In genomic region chr5:2800035-2800434, GRCh38 we compare ENCODE assay signal across 34 cellular contexts. TPM values are rescaled to one million over a fixed set of nuclear protein-coding genes. Genes with fewer than 3 reads are reported as not detected.
"Had no signal": no experiment of that assay in that cellular context is flagged by ENCODE, and none has a peak within 500 bp of the region (broad histone marks: within the 10 kb centered on the region; RNA-seq: fewer than 3 reads in every experiment).

No MANE protein-coding gene starts in this region.

- H3K27ac Mint-ChIP-seq: activated B cell treated with CpG ODN at 0.5 μM for 24 hours; activated CD4-positive, alpha-beta memory T cell treated with anti-CD3 and anti-CD28 coated beads for 36 hours; activated CD4-positive, alpha-beta T cell treated with anti-CD3 and anti-CD28 coated beads, Interleukin-2, amount 10 ng/mL, durations not matched to agents 24 days and 14 days; activated CD8-positive, alpha-beta T cell treated with anti-CD3 and anti-CD28 coated beads for 36 hours; activated naive CD4-positive, alpha-beta T cell treated with anti-CD3 and anti-CD28 coated beads for 36 hours; activated naive CD4-positive, alpha-beta T cell treated with anti-CD3 and anti-CD28 coated beads, Interleukin-2, amount 50 U/mL, for 72 hours; activated naive CD8-positive, alpha-beta T cell treated with anti-CD3 and anti-CD28 coated beads for 36 hours; activated T-cell treated with anti-CD3 and anti-CD28 coated beads, Interleukin-2, amount 50 U/mL, for 72 hours; activated T-helper 1 cell treated with anti-CD3 and anti-CD28 coated beads, Interleukin-12 subunit alpha, Interleukin-12 subunit beta, Interleukin-2, Interleukin-4 antibody, amounts not matched to agents 30 ng/mL and 10 ng/mL and 1 ng/mL, durations not matched to agents 14 hours and 24 hours and 36 hours; activated T-helper 17 cell treated with anti-CD3 and anti-CD28 coated beads, Interleukin-2, amount 50 U/mL, for 72 hours; T-helper 1 cell treated with Interleukin-12 subunit alpha and Interleukin-12 subunit beta and Interleukin-4 antibody, amounts not matched to agents 30 μg/mL and 1 μg/mL, for 36 hours; T-helper 2 cell treated with Interferon-gamma antibody and Interleukin-4, amounts not matched to agents 5 μg/mL and 100 μg/mL, for 36 hours had no signal

- H3K4me3 Mint-ChIP-seq: activated B cell treated with CpG ODN at 0.5 μM for 24 hours; activated CD4-positive, alpha-beta memory T cell treated with anti-CD3 and anti-CD28 coated beads for 36 hours; activated CD4-positive, alpha-beta T cell treated with anti-CD3 and anti-CD28 coated beads, Interleukin-2, amount 10 ng/mL, durations not matched to agents 24 days and 14 days; activated CD8-positive, alpha-beta T cell treated with anti-CD3 and anti-CD28 coated beads for 36 hours; activated naive CD4-positive, alpha-beta T cell treated with anti-CD3 and anti-CD28 coated beads for 36 hours; activated naive CD8-positive, alpha-beta T cell treated with anti-CD3 and anti-CD28 coated beads for 36 hours; activated T-cell treated with anti-CD3 and anti-CD28 coated beads, Interleukin-2, amount 50 U/mL, for 4 hours; activated T-cell treated with anti-CD3 and anti-CD28 coated beads, Interleukin-2, amount 50 U/mL, for 72 hours; activated T-helper 1 cell treated with anti-CD3 and anti-CD28 coated beads, Interleukin-12 subunit alpha, Interleukin-12 subunit beta, Interleukin-2, Interleukin-4 antibody, amounts not matched to agents 30 ng/mL and 10 ng/mL and 1 ng/mL, durations not matched to agents 14 hours and 24 hours and 36 hours; activated T-helper 17 cell treated with anti-CD3 and anti-CD28 coated beads, Interleukin-2, amount 50 U/mL, for 72 hours; T-helper 1 cell treated with Interleukin-12 subunit alpha and Interleukin-12 subunit beta and Interleukin-4 antibody, amounts not matched to agents 30 μg/mL and 1 μg/mL, for 36 hours; T-helper 2 cell treated with Interferon-gamma antibody and Interleukin-4, amounts not matched to agents 5 μg/mL and 100 μg/mL, for 36 hours had no signal

- H3K36me3 Mint-ChIP-seq: activated CD4-positive, alpha-beta memory T cell treated with anti-CD3 and anti-CD28 coated beads for 36 hours; activated naive CD4-positive, alpha-beta T cell treated with anti-CD3 and anti-CD28 coated beads, Interleukin-2, amount 50 U/mL, for 72 hours; activated naive CD8-positive, alpha-beta T cell treated with anti-CD3 and anti-CD28 coated beads for 36 hours had no signal

- DNase-seq: activated B cell treated with CpG ODN at 0.5 μM for 24 hours; activated CD4-positive, alpha-beta memory T cell treated with anti-CD3 and anti-CD28 coated beads for 36 hours; activated CD4-positive, alpha-beta T cell treated with anti-CD3 and anti-CD28 coated beads for 4 hours; activated CD4-positive, alpha-beta T cell treated with anti-CD3 and anti-CD28 coated beads, Interleukin-2, amount 10 ng/mL, durations not matched to agents 24 days and 14 days; activated CD4-positive, alpha-beta T cell treated with anti-CD3 and anti-CD28 coated beads, Interleukin-2, amount 50 U/mL, for 1 hour; activated CD4-positive, alpha-beta T cell treated with anti-CD3 and anti-CD28 coated beads, Interleukin-2, amount 50 U/mL, for 4 hours; activated CD4-positive, CD25-positive, alpha-beta regulatory T cell treated with anti-CD3 and anti-CD28 coated beads, Interleukin-2, amount 50 U/mL, for 72 hours; activated CD8-positive, alpha-beta memory T cell treated with anti-CD3 and anti-CD28 coated beads, Interleukin-2, amount 50 U/mL, for 4 hours; activated CD8-positive, alpha-beta T cell treated with anti-CD3 and anti-CD28 coated beads for 36 hours; activated effector memory CD4-positive, alpha-beta T cell treated with anti-CD3 and anti-CD28 coated beads, Interleukin-2, amount 50 U/mL, for 16 hours; activated gamma-delta T cell treated with Interleukin-2 at 50 U/mL for 16 hours; activated naive CD4-positive, alpha-beta T cell; activated naive CD4-positive, alpha-beta T cell treated with anti-CD3 and anti-CD28 coated beads for 36 hours; activated naive CD4-positive, alpha-beta T cell treated with anti-CD3 and anti-CD28 coated beads, Interleukin-2, amount 50 U/mL, for 16 hours; activated naive CD8-positive, alpha-beta T cell treated with anti-CD3 and anti-CD28 coated beads for 36 hours; activated T-cell treated with anti-CD3 and anti-CD28 coated beads for 4 hours; activated T-cell treated with anti-CD3 and anti-CD28 coated beads, Interleukin-2, amount 50 U/mL, for 1 hour; activated T-cell treated with anti-CD3 and anti-CD28 coated beads, Interleukin-2, amount 50 U/mL, for 4 hours; activated T-cell treated with anti-CD3 and anti-CD28 coated beads, Interleukin-2, amount 50 U/mL, for 72 hours; adrenal gland; amniotic stem cell; aorta; body of pancreas; brain microvascular endothelial cell; central memory CD4-positive, alpha-beta T cell; T-helper 1 cell; T-helper 2 cell; T-helper 9 cell had no signal

- H3K27me3 Mint-ChIP-seq: activated B cell treated with CpG ODN at 0.5 μM for 24 hours; activated CD4-positive, alpha-beta memory T cell treated with anti-CD3 and anti-CD28 coated beads for 36 hours; activated CD4-positive, alpha-beta T cell treated with anti-CD3 and anti-CD28 coated beads, Interleukin-2, amount 10 ng/mL, durations not matched to agents 24 days and 14 days; activated CD8-positive, alpha-beta T cell treated with anti-CD3 and anti-CD28 coated beads for 36 hours; activated naive CD8-positive, alpha-beta T cell treated with anti-CD3 and anti-CD28 coated beads for 36 hours; activated T-helper 17 cell treated with anti-CD3 and anti-CD28 coated beads, Interleukin-2, amount 50 U/mL, for 72 hours had no signal

- H3K4me1 Mint-ChIP-seq: activated B cell treated with CpG ODN at 0.5 μM for 24 hours; activated CD4-positive, alpha-beta T cell treated with anti-CD3 and anti-CD28 coated beads, Interleukin-2, amount 10 ng/mL, durations not matched to agents 24 days and 14 days; activated naive CD8-positive, alpha-beta T cell treated with anti-CD3 and anti-CD28 coated beads for 36 hours; activated T-helper 17 cell treated with anti-CD3 and anti-CD28 coated beads, Interleukin-2, amount 50 U/mL, for 72 hours had no signal

- H3K9me3 Mint-ChIP-seq: activated CD4-positive, alpha-beta T cell treated with anti-CD3 and anti-CD28 coated beads, Interleukin-2, amount 10 ng/mL, durations not matched to agents 24 days and 14 days; activated naive CD8-positive, alpha-beta T cell treated with anti-CD3 and anti-CD28 coated beads for 36 hours; activated T-cell treated with anti-CD3 and anti-CD28 coated beads, Interleukin-2, amount 50 U/mL, for 4 hours; activated T-helper 1 cell treated with anti-CD3 and anti-CD28 coated beads, Interleukin-12 subunit alpha, Interleukin-12 subunit beta, Interleukin-2, Interleukin-4 antibody, amounts not matched to agents 30 ng/mL and 10 ng/mL and 1 ng/mL, durations not matched to agents 14 hours and 24 hours and 36 hours; T-helper 1 cell treated with Interleukin-12 subunit alpha and Interleukin-12 subunit beta and Interleukin-4 antibody, amounts not matched to agents 30 μg/mL and 1 μg/mL, for 36 hours; T-helper 2 cell treated with Interferon-gamma antibody and Interleukin-4, amounts not matched to agents 5 μg/mL and 100 μg/mL, for 36 hours had no signal

RNA-seq across cellular contexts. Expression of gene IRX2, which starts 48.6 kb away (rescaled TPM):
- total RNA-seq: activated B cell treated with CpG ODN at 0.5 μM for 24 hours; activated CD4-positive, alpha-beta memory T cell treated with anti-CD3 and anti-CD28 coated beads for 36 hours; activated CD4-positive, alpha-beta T cell treated with anti-CD3 and anti-CD28 coated beads, Interleukin-2, amount 10 ng/mL, durations not matched to agents 24 days and 14 days; activated CD8-positive, alpha-beta memory T cell treated with anti-CD3 and anti-CD28 coated beads for 36 hours; activated CD8-positive, alpha-beta T cell treated with anti-CD3 and anti-CD28 coated beads for 36 hours; activated naive CD4-positive, alpha-beta T cell treated with anti-CD3 and anti-CD28 coated beads for 36 hours; activated naive CD4-positive, alpha-beta T cell treated with anti-CD3 and anti-CD28 coated beads, Interleukin-2, amount 50 U/mL, for 72 hours; activated naive CD8-positive, alpha-beta T cell treated with anti-CD3 and anti-CD28 coated beads for 36 hours; activated T-cell treated with anti-CD3 and anti-CD28 coated beads, Interleukin-2, amount 50 U/mL, for 72 hours; activated T-helper 1 cell treated with anti-CD3 and anti-CD28 coated beads, Interleukin-12 subunit alpha, Interleukin-12 subunit beta, Interleukin-2, Interleukin-4 antibody, amounts not matched to agents 30 ng/mL and 10 ng/mL and 1 ng/mL, durations not matched to agents 14 hours and 24 hours and 36 hours; activated T-helper 17 cell treated with anti-CD3 and anti-CD28 coated beads, Interleukin-2, amount 50 U/mL, for 72 hours had no signal
